Comparison of ENCODE assay signal across 10 cellular contexts in the genomic region with DNA sequence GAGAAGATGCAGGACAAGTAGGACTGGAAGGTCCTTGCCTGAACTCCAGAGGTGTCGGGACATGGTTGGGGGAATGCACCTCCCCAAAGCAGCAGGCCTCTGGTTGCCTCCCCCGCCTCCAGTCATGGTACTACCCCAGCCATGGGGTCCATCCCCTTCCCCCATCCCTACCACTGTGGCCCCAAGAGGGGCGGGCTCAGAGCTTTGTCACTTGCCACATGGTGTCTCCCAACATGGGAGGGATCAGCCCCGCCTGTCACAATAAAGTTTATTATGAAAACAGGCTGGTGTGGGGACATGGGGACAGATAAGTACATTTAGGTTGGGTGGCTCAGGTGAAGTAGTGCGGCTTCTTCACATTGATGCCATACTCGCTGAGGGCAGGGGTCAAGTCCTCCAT. TPM values are rescaled to one million over a fixed set of nuclear protein-coding genes. Genes with fewer than 3 reads are reported as not detected.
DNase-seq lines count a peak whose midpoint lies in the region; ATAC-seq, FAIRE-seq and TF ChIP-seq lines count a peak whose summit lies in the region.
"Had no signal": no experiment of that assay in that cellular context is flagged by ENCODE, and none has a peak within 500 bp of the region (broad histone marks: within the 10 kb centered on the region; RNA-seq: fewer than 3 reads in every experiment).

No MANE protein-coding gene starts in this region.

- H3K27me3 ChIP-seq in GM23248 (replicated peaks; ENCODE audit: insufficient read depth) (no peaks in the 10 kb centered on the region), rectal smooth muscle tissue (ENCODE audit: control insufficient read depth, insufficient read depth, low read length) (no peaks in the 10 kb centered on the region)

- H3K27ac ChIP-seq in GM23248 (peak overlapping the region; percentile 88; the same call in 1 of the 2 replicates), rectal smooth muscle tissue (ENCODE audit: low read depth, low read length) (peak overlapping the region; percentile 99)

- peaks cover 48% of the 10 kb centered on the region for H3K36me3 Mint-ChIP-seq in activated CD4-positive, alpha-beta memory T cell treated with anti-CD3 and anti-CD28 coated beads for 36 hours

- H2AFZ ChIP-seq in GM23248 = no peak overlapping the region

- H3K9me3 ChIP-seq in GM23248 (ENCODE audit: low read depth) = no peaks in the 10 kb centered on the region

- H3K27me3 Mint-ChIP-seq in activated CD4-positive, alpha-beta memory T cell treated with anti-CD3 and anti-CD28 coated beads for 36 hours = no peaks in the 10 kb centered on the region

- DNase-seq in GM23248 = no peak
- peak; percentile 9 for DNase-seq in activated CD4-positive, alpha-beta memory T cell treated with anti-CD3 and anti-CD28 coated beads for 36 hours
- no peak for DNase-seq in fibroblast of pulmonary artery (ENCODE audit: low read depth)
- no peak for DNase-seq in D721Med (ENCODE audit: insufficient read length, low spot score)
- DNase-seq in NCI-H2081 treated with DMSO at 0.1 percent for 48 hours (lab: John Stamatoyannopoulos, UW) = no peak
- DNase-seq: NCI-H2107; stimulated activated CD4-positive, alpha-beta T cell treated with anti-CD3 and anti-CD28 coated beads, Interleukin-1b, Interleukin-23, amount 100 ng/mL, for 48 hours had no signal

- POLR2A ChIA-PET in activated CD4-positive, alpha-beta memory T cell treated with anti-CD3 and anti-CD28 coated beads for 36 hours (lab: Charles Lee) = interaction anchor here (1.0 to 1.1 kb wide), 2 partner anchors 57 to 73 kb away, joined by 3 to 4 read pairs; a partner anchor contains a TSS

- in situ Hi-C loops in GM23248 (cut with MboI) = no loop called here

- H3F3A ChIP-seq in GM23248 (ENCODE audit: insufficient read depth) = peaks cover 66% of the 10 kb centered on the region

- H4K20me1 ChIP-seq in GM23248 (ENCODE audit: insufficient read depth) = no peaks in the 10 kb centered on the region

- FAIRE-seq in D721Med (lab: Jason Lieb, UNC) = no peak

- H3K4me2 ChIP-seq in GM23248 (ENCODE audit: unreplicated experiment) = peak overlapping the region; percentile 82

- H3K4me1 Mint-ChIP-seq in activated CD4-positive, alpha-beta memory T cell treated with anti-CD3 and anti-CD28 coated beads for 36 hours (ENCODE audit: low read depth) = no peaks in the 10 kb centered on the region

- 64 to 67% methylated on average over 6 of the region's 6 CpGs for WGBS in GM23248 (ENCODE audit: low coverage in 1 of 2, low lambda C conversion rate in 2 of 2, missing lambda C conversion rate in 2 of 2), 2 experiments

- peak overlapping the region; percentile 86 for H3K4me3 Mint-ChIP-seq in activated CD4-positive, alpha-beta memory T cell treated with anti-CD3 and anti-CD28 coated beads for 36 hours

- peaks cover 38% of the 10 kb centered on the region for H3K4me1 ChIP-seq in GM23248 (ENCODE audit: insufficient read depth)
- H3K4me1 ChIP-seq in rectal smooth muscle tissue (ENCODE audit: control insufficient read depth, insufficient read depth, low read length) = peaks cover 49% of the 10 kb centered on the region

- CTCF ChIA-PET in activated CD4-positive, alpha-beta memory T cell treated with anti-CD3 and anti-CD28 coated beads for 36 hours (lab: Charles Lee) = interaction anchor here (2.9 to 3.6 kb wide), 2 partner anchors 36 to 73 kb away, joined by 7 to 32 read pairs; a partner anchor contains a TSS

- TF ChIP-seq CTCF in fibroblast of pulmonary artery (IDR thresholded peaks at IDR 0.05; ENCODE audit: low read length, missing control alignments) (no peak), D721Med (IDR thresholded peaks at IDR 0.05; ENCODE audit: insufficient read depth, missing control alignments) (no peak)

- no peaks in the 10 kb centered on the region for H3K9me3 Mint-ChIP-seq in activated CD4-positive, alpha-beta memory T cell treated with anti-CD3 and anti-CD28 coated beads for 36 hours

- peak overlapping the region; percentile 92 for H3K27ac Mint-ChIP-seq in activated CD4-positive, alpha-beta memory T cell treated with anti-CD3 and anti-CD28 coated beads for 36 hours

- peak overlapping the region; percentile 80 for H3K9ac ChIP-seq in GM23248
- H3K9ac ChIP-seq in rectal smooth muscle tissue (ENCODE audit: low read length) = no peak overlapping the region

- H3K79me2 ChIP-seq in GM23248 (ENCODE audit: insufficient read depth) = peaks cover 59% of the 10 kb centered on the region

- no peak for ATAC-seq in HG02852 (IDR thresholded peaks at IDR 0.05; ENCODE audit: unreplicated experiment)
- no peak for ATAC-seq in HG03460 (IDR thresholded peaks at IDR 0.05; ENCODE audit: unreplicated experiment)

- intact Hi-C loops in activated CD4-positive, alpha-beta memory T cell treated with anti-CD3 and anti-CD28 coated beads for 36 hours (cut with micrococcal nuclease) = loop anchor here (5.0 to 10.0 kb wide), 2 partner anchors 373 to 1064 kb away; a partner anchor contains a TSS

- H3K36me3 ChIP-seq in GM23248 (ENCODE audit: low read depth) = peaks cover 32% of the 10 kb centered on the region
- H3K36me3 ChIP-seq in rectal smooth muscle tissue (ENCODE audit: control insufficient read depth, insufficient read depth, low read length) = peaks cover 37% of the 10 kb centered on the region

- H3K4me3 ChIP-seq in GM23248 (peak overlapping the region; percentile 74), fibroblast of pulmonary artery (replicated peaks; ENCODE audit: low read depth, low read length) (peak overlapping the region; percentile 66), rectal smooth muscle tissue (ENCODE audit: low read length) (no peak overlapping the region)

- no peaks in the 10 kb centered on the region for H3K9me2 ChIP-seq in GM23248 (ENCODE audit: insufficient read depth)

RNA-seq across cellular contexts. Expression of a gene that starts 1.4 kb away (rescaled TPM):
- 35.5 and 67.9 TPM in 2 replicates for total RNA-seq in GM23248 (2014; rRNA removed; shearing (Covaris generic))
- 171 and 172 TPM in 2 replicates for polyA plus RNA-seq in GM23248 (2016; fragmentation: Nextera tagmentation; extraction: Ambion mirVana)
- total RNA-seq in activated CD4-positive, alpha-beta memory T cell treated with anti-CD3 and anti-CD28 coated beads for 36 hours = 100 to 1,000 TPM; 158 to 165 TPM

RNA-seq across cellular contexts. Expression of a gene that starts 7.0 kb away (rescaled TPM):
- 211 and 242 TPM in 2 replicates for total RNA-seq in GM23248 (2014; rRNA removed; shearing (Covaris generic))
- 256 and 264 TPM in 2 replicates for polyA plus RNA-seq in GM23248 (2016; fragmentation: Nextera tagmentation; extraction: Ambion mirVana)
- total RNA-seq in activated CD4-positive, alpha-beta memory T cell treated with anti-CD3 and anti-CD28 coated beads for 36 hours = 10 to 100 TPM; 89.2 to 95.8 TPM

RNA-seq across cellular contexts. Expression of a gene that starts 7.2 kb away (rescaled TPM):
- 8.5 and 12.6 TPM in 2 replicates for total RNA-seq in GM23248 (2014; rRNA removed; shearing (Covaris generic))
- 21.3 and 24.4 TPM in 2 replicates for polyA plus RNA-seq in GM23248 (2016; fragmentation: Nextera tagmentation; extraction: Ambion mirVana)
- 10 to 100 TPM; 34.9 to 37.5 TPM for total RNA-seq in activated CD4-positive, alpha-beta memory T cell treated with anti-CD3 and anti-CD28 coated beads for 36 hours

RNA-seq across cellular contexts. Expression of a gene that starts 8.6 kb away (rescaled TPM):
- total RNA-seq in GM23248 (2014; rRNA removed; shearing (Covaris generic)) = 37.6 and 47.6 TPM in 2 replicates
- 65.2 and 66.3 TPM in 2 replicates for polyA plus RNA-seq in GM23248 (2016; fragmentation: Nextera tagmentation; extraction: Ambion mirVana)
- 10 to 100 TPM; 53.2 to 56.6 TPM for total RNA-seq in activated CD4-positive, alpha-beta memory T cell treated with anti-CD3 and anti-CD28 coated beads for 36 hours

RNA-seq across cellular contexts. Expression of a gene that starts 45.0 kb away (rescaled TPM):
- 5.8 and 6.4 TPM in 2 replicates for total RNA-seq in GM23248 (2014; rRNA removed; shearing (Covaris generic))
- 0.86 and 1.1 TPM in 2 replicates for polyA plus RNA-seq in GM23248 (2016; fragmentation: Nextera tagmentation; extraction: Ambion mirVana)
- under 1 TPM; 0.80 to 0.90 TPM for total RNA-seq in activated CD4-positive, alpha-beta memory T cell treated with anti-CD3 and anti-CD28 coated beads for 36 hours
